In genomic region chr1:17136936-17137335, GRCh38 we compare ENCODE assay signal across 30 cellular contexts. TPM values are rescaled to one million over a fixed set of nuclear protein-coding genes. Genes with fewer than 3 reads are reported as not detected.
"Had no signal": no experiment of that assay in that cellular context is flagged by ENCODE, and none has a peak within 500 bp of the region (broad histone marks: within the 10 kb centered on the region; RNA-seq: fewer than 3 reads in every experiment).

No MANE protein-coding gene starts in this region.

- ATAC-seq: activated CD4-positive, alpha-beta T cell treated with anti-CD3 and anti-CD28 coated beads for 36 hours; activated CD4-positive, CD25-positive, alpha-beta regulatory T cell treated with anti-CD3 and anti-CD28 coated beads, Interleukin-2, amount 50 U/mL, for 24 hours; activated CD8-positive, alpha-beta T cell treated with anti-CD3 and anti-CD28 coated beads, Interleukin-2, amount 10 ng/mL, durations not matched to agents 7 days and 5 days; activated naive CD8-positive, alpha-beta T cell treated with anti-CD3 and anti-CD28 coated beads, Interleukin-2, amount 50 U/mL, for 24 hours had no signal

- H3K27me3 ChIP-seq: brain microvascular endothelial cell, cardiac muscle cell, SJCRH30 had no signal

- H3K4me3 ChIP-seq: cardiac muscle cell, coronary artery, PC-9, SJCRH30, SK-N-MC had no signal

- H3K36me3 ChIP-seq: brain microvascular endothelial cell, cardiac muscle cell, SJCRH30 had no signal

- H3K27ac ChIP-seq: brain microvascular endothelial cell, cardiac muscle cell, coronary artery, KMS-11, PC-9, SJCRH30, SK-N-MC had no signal

- H3K4me3 Mint-ChIP-seq: activated CD4-positive, alpha-beta T cell treated with anti-CD3 and anti-CD28 coated beads for 36 hours; activated CD4-positive, alpha-beta T cell treated with anti-CD3 and anti-CD28 coated beads, Interleukin-2, amount 10 ng/mL, durations not matched to agents 7 days and 5 days; activated CD8-positive, alpha-beta T cell treated with anti-CD3 and anti-CD28 coated beads, Interleukin-2, amount 10 ng/mL, durations not matched to agents 7 days and 5 days; activated naive CD8-positive, alpha-beta T cell; activated naive CD8-positive, alpha-beta T cell treated with anti-CD3 and anti-CD28 coated beads, Interleukin-2, amount 50 U/mL, for 24 hours; activated T-cell treated with anti-CD3 and anti-CD28 coated beads, Interleukin-2, amount 50 U/mL, for 24 hours; central memory CD8-positive, alpha-beta T cell had no signal

- DNase-seq: activated CD4-positive, alpha-beta T cell treated with anti-CD3 and anti-CD28 coated beads for 36 hours; activated CD4-positive, alpha-beta T cell treated with anti-CD3 and anti-CD28 coated beads, Interleukin-2, amount 10 ng/mL, durations not matched to agents 7 days and 5 days; activated CD4-positive, alpha-beta T cell treated with anti-CD3 and anti-CD28 coated beads, Interleukin-2, amount 50 U/mL, for 48 hours; activated CD8-positive, alpha-beta T cell treated with anti-CD3 and anti-CD28 coated beads, Interleukin-2, amount 10 ng/mL, durations not matched to agents 7 days and 5 days; activated gamma-delta T cell; activated naive CD4-positive, alpha-beta T cell treated with Interleukin-2 at 50 U/mL for 16 hours; activated naive CD8-positive, alpha-beta T cell treated with anti-CD3 and anti-CD28 coated beads, Interleukin-2, amount 50 U/mL, for 24 hours; activated T-cell treated with anti-CD3 and anti-CD28 coated beads, Interleukin-2, amount 50 U/mL, for 24 hours; anterior cingulate cortex; brain microvascular endothelial cell; NCI-H1048; NCI-H1105 treated with DMSO at 0.1 percent for 48 hours; NCI-H1436; NCI-H1694 treated with DMSO at 0.1 percent for 48 hours; NCI-H2029; NCI-H345; NCI-H524 treated with DMSO at 0.1 percent for 48 hours; PC-9; SHP77; SJCRH30; T1000 had no signal

- H3K9me3 Mint-ChIP-seq: activated CD4-positive, alpha-beta T cell treated with anti-CD3 and anti-CD28 coated beads, Interleukin-2, amount 10 ng/mL, durations not matched to agents 7 days and 5 days; activated naive CD8-positive, alpha-beta T cell treated with anti-CD3 and anti-CD28 coated beads, Interleukin-2, amount 50 U/mL, for 24 hours; activated T-cell treated with anti-CD3 and anti-CD28 coated beads, Interleukin-2, amount 50 U/mL, for 24 hours; activated T-helper 2 cell treated with anti-CD3 and anti-CD28 coated beads, Interferon-gamma antibody, Interleukin-2, Interleukin-4, amounts not matched to agents 10 μg/mL and 5 μg/mL and 100 μg/mL, durations not matched to agents 14 hours and 24 hours and 36 hours; central memory CD8-positive, alpha-beta T cell had no signal

- H3K27ac Mint-ChIP-seq: activated CD4-positive, alpha-beta T cell treated with anti-CD3 and anti-CD28 coated beads for 36 hours; activated CD4-positive, alpha-beta T cell treated with anti-CD3 and anti-CD28 coated beads, Interleukin-2, amount 10 ng/mL, durations not matched to agents 7 days and 5 days; activated CD8-positive, alpha-beta T cell treated with anti-CD3 and anti-CD28 coated beads, Interleukin-2, amount 10 ng/mL, durations not matched to agents 7 days and 5 days; activated naive CD8-positive, alpha-beta T cell; activated naive CD8-positive, alpha-beta T cell treated with anti-CD3 and anti-CD28 coated beads, Interleukin-2, amount 50 U/mL, for 24 hours; activated T-cell treated with anti-CD3 and anti-CD28 coated beads, Interleukin-2, amount 50 U/mL, for 24 hours; activated T-helper 2 cell treated with anti-CD3 and anti-CD28 coated beads, Interferon-gamma antibody, Interleukin-2, Interleukin-4, amounts not matched to agents 10 μg/mL and 5 μg/mL and 100 μg/mL, durations not matched to agents 14 hours and 24 hours and 36 hours had no signal

- H3K9me3 ChIP-seq: SJCRH30 had no signal

- H3K36me3 Mint-ChIP-seq: activated naive CD8-positive, alpha-beta T cell had no signal

- H3K4me1 Mint-ChIP-seq: activated CD4-positive, alpha-beta T cell treated with anti-CD3 and anti-CD28 coated beads for 36 hours; activated CD4-positive, alpha-beta T cell treated with anti-CD3 and anti-CD28 coated beads, Interleukin-2, amount 10 ng/mL, durations not matched to agents 7 days and 5 days; central memory CD8-positive, alpha-beta T cell had no signal

RNA-seq across cellular contexts. Expression of gene PADI2, which starts 17.7 kb away (rescaled TPM):
- total RNA-seq: activated CD8-positive, alpha-beta T cell treated with anti-CD3 and anti-CD28 coated beads, Interleukin-2, amount 10 ng/mL, durations not matched to agents 7 days and 5 days; T-helper 1 cell treated with Interleukin-12 subunit alpha and Interleukin-12 subunit beta and Interleukin-4 antibody, amounts not matched to agents 30 ng/mL and 1 ng/mL, for 36 hours had no signal
